In the genomic region with DNA sequence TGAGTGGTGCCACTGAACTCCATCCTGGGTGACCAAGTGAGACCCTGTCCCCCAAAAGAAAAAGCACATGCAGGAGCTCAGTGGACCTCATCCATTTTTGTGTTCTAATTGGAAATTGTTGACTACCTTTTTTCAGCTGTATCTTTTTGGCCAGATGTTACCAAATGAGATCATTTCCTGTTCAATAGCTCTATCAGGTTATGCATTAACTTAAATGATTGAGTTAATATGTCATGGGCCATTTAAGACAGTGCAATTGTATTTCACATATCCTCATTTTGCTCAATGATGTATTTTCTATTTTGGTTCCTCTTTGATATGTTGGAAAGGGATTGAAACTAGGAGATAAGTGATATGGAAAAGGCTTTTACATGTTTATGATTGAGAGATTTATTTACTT, we compare ENCODE assay signal across 20 cellular contexts. TPM values are rescaled to one million over a fixed set of nuclear protein-coding genes. Genes with fewer than 3 reads are reported as not detected.
A peak's percentile ranks its signal among the peaks of the same experiment; 100 is the strongest.
DNase-seq lines count a peak whose midpoint lies in the region; ATAC-seq, FAIRE-seq and TF ChIP-seq lines count a peak whose summit lies in the region.
"Had no signal": no experiment of that assay in that cellular context is flagged by ENCODE, and none has a peak within 500 bp of the region (broad histone marks: within the 10 kb centered on the region; RNA-seq: fewer than 3 reads in every experiment).

No MANE protein-coding gene starts in this region.

- peak; percentile 32 for FAIRE-seq in D721Med (lab: Jason Lieb, UNC)
- peak; percentile 97 for FAIRE-seq in GM19239 (lab: Jason Lieb, UNC)
- FAIRE-seq: A549 had no signal

- 0 out of 2 replicates have a peak, but pooled peaks cover 3% of the 10 kb centered on the region for H3F3A ChIP-seq in GM23338 (replicated peaks; ENCODE audit: low read depth)

- H3K27me3 Mint-ChIP-seq in GM23338 (ENCODE audit: insufficient read depth, low read depth, poor library complexity), result peaks cover 5% of the 10 kb centered on the region

- H3K9me3 Mint-ChIP-seq in GM23338, result peaks cover 7% of the 10 kb centered on the region; the same call in 2 of the 3 replicates

- TF ChIP-seq POLR2A in tibial nerve (IDR thresholded peaks at IDR 0.05), result no peak

- no peaks in the 10 kb centered on the region for H3K4me1 ChIP-seq in tibial nerve
- H3K4me1 ChIP-seq in GM23338 (ENCODE audit: insufficient read depth), result peaks cover 6% of the 10 kb centered on the region; the same call in 1 of the 2 replicates
- H3K4me1 ChIP-seq: A549, breast epithelium, parathyroid adenoma had no signal

- H3K27ac Mint-ChIP-seq in GM23338, result no peak overlapping the region
- H3K27ac Mint-ChIP-seq: CD8-positive, alpha-beta T cell had no signal

- H3K27ac ChIP-seq in tibial nerve (no peak overlapping the region), GM23338 (ENCODE audit: low read depth) (no peak overlapping the region)
- H3K27ac ChIP-seq: A549, breast epithelium, parathyroid adenoma had no signal

- no peaks in the 10 kb centered on the region for H3K79me2 ChIP-seq in GM23338 (replicated peaks; ENCODE audit: insufficient read depth)
- H3K79me2 ChIP-seq: parathyroid adenoma had no signal

- no peak overlapping the region for H2AFZ ChIP-seq in GM23338
- H2AFZ ChIP-seq: parathyroid adenoma had no signal

- no peak for TF ChIP-seq EP300 in tibial nerve (IDR thresholded peaks at IDR 0.05)

- TF ChIP-seq CTCF in D721Med (IDR thresholded peaks at IDR 0.05; ENCODE audit: insufficient read depth, missing control alignments), result no peak
- TF ChIP-seq CTCF in tibial nerve (IDR thresholded peaks at IDR 0.05), result no peak
- TF ChIP-seq CTCF in GM23338 (conservative IDR thresholded peaks at IDR 0.05; ENCODE audit: low read depth in 2 of 2), result no peak

- no peak overlapping the region for H3K4me3 Mint-ChIP-seq in GM23338
- H3K4me3 Mint-ChIP-seq: CD8-positive, alpha-beta T cell; T-helper 1 cell treated with Interleukin-12 subunit alpha and Interleukin-12 subunit beta and Interleukin-4 antibody, amounts not matched to agents 30 μg/mL and 1 μg/mL, for 36 hours had no signal

- DNase-seq in D721Med (ENCODE audit: insufficient read length, low spot score) (no peak), GM19239 (ENCODE audit: insufficient read length, low spot score) (no peak), tibial nerve (ENCODE audit: low spot score in 2 of 2) (no peak), GM23338 (ENCODE audit: low spot score) (no peak), NCI-H1436 (lab: John Stamatoyannopoulos, UW) (no peak)
- DNase-seq in NK-92 treated with Interleukin-12 subunit alpha and Interleukin-12 subunit beta, amount 100 ng/mL, for 24 hours (lab: John Stamatoyannopoulos, UW), result no peak
- DNase-seq: activated CD4-positive, CD25-positive, alpha-beta regulatory T cell treated with anti-CD3 and anti-CD28 coated beads, Interleukin-2, amount 50 U/mL, for 72 hours; activated CD8-positive, alpha-beta memory T cell treated with anti-CD3 and anti-CD28 coated beads, Interleukin-2, amount 50 U/mL, for 48 hours; activated naive CD4-positive, alpha-beta T cell treated with anti-CD3 and anti-CD28 coated beads, Interleukin-2, amount 50 U/mL, for 16 hours; CD8-positive, alpha-beta T cell; EL; NCI-H1436 treated with DMSO at 0.1 percent for 48 hours; NCI-H2227 treated with DMSO at 0.1 percent for 48 hours had no signal

- H3K4me1 Mint-ChIP-seq in GM23338, result peaks cover 4% of the 10 kb centered on the region; the same call in 2 of the 3 replicates

- H3K27me3 ChIP-seq in tibial nerve (no peaks in the 10 kb centered on the region), GM23338 (ENCODE audit: insufficient read depth) (no peaks in the 10 kb centered on the region)
- H3K27me3 ChIP-seq: breast epithelium had no signal

- H3K4me2 ChIP-seq in GM23338, result no peak overlapping the region
- H3K4me2 ChIP-seq: A549 had no signal

- ATAC-seq in HG02798 (IDR thresholded peaks at IDR 0.05; ENCODE audit: poor library complexity, unreplicated experiment) (peak; percentile 55), HG03565 (IDR thresholded peaks at IDR 0.05; ENCODE audit: unreplicated experiment) (peak; percentile 44), GM23338 (no peak)
- ATAC-seq: A549; CD8-positive, alpha-beta T cell had no signal

- H3K9me2 ChIP-seq in GM23338 (ENCODE audit: insufficient read depth), result no peaks in the 10 kb centered on the region

- peaks cover 0 to 17% (median 6%) of the 10 kb centered on the region in 4 donors for H3K9me3 ChIP-seq in tibial nerve
- H3K9me3 ChIP-seq: A549 had no signal

- H3K4me3 ChIP-seq in tibial nerve (no peak overlapping the region), GM23338 (no peak overlapping the region)
- H3K4me3 ChIP-seq: A549, breast epithelium had no signal

- peaks cover 4% of the 10 kb centered on the region; the same call in 2 of the 3 replicates for H3K36me3 Mint-ChIP-seq in GM23338 (ENCODE audit: low read depth)

- H3K36me3 ChIP-seq in tibial nerve (peaks cover 0 to 8% (median 0%) of the 10 kb centered on the region in 3 donors), GM23338 (ENCODE audit: insufficient read depth) (no peaks in the 10 kb centered on the region)
- H3K36me3 ChIP-seq: breast epithelium had no signal

- H4K20me1 ChIP-seq in GM23338 (replicated peaks; ENCODE audit: insufficient read depth), result no peaks in the 10 kb centered on the region

TF ChIP-seq in GM23338, 12 proteins besides CTCF, POLR2A, EP300 and RAD21:
- TF ChIP-seq, protein P1, sequence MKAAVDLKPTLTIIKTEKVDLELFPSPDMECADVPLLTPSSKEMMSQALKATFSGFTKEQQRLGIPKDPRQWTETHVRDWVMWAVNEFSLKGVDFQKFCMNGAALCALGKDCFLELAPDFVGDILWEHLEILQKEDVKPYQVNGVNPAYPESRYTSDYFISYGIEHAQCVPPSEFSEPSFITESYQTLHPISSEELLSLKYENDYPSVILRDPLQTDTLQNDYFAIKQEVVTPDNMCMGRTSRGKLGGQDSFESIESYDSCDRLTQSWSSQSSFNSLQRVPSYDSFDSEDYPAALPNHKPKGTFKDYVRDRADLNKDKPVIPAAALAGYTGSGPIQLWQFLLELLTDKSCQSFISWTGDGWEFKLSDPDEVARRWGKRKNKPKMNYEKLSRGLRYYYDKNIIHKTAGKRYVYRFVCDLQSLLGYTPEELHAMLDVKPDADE (IDR thresholded peaks at IDR 0.05), result no peak
- no peak for TF ChIP-seq EZH2 (IDR thresholded peaks at IDR 0.05; ENCODE audit: low read depth, unreplicated experiment)
- no peak for TF ChIP-seq ZNF331 (CRISPR knock-in tag; IDR thresholded peaks at IDR 0.05; ENCODE audit: low read depth)
- no peak for TF ChIP-seq EZH2phosphoT487 (IDR thresholded peaks at IDR 0.05; ENCODE audit: unreplicated experiment)
- TF ChIP-seq NANOG (IDR thresholded peaks at IDR 0.05; ENCODE audit: borderline replicate concordance), result no peak

RNA-seq across cellular contexts. Expression of a gene that starts 26.2 kb away (rescaled TPM):
- total RNA-seq in tibial nerve, result 1 to 10 TPM in 2 of 4 donors, under 1 TPM in 2; 0.30 to 2.2 (median 1.0) TPM
- 2.7 and 3.7 TPM in 2 replicates for total RNA-seq in GM23338 (2014; rRNA removed; shearing (Covaris generic))
- 1.8 and 2.2 TPM in 2 replicates for polyA plus RNA-seq in GM23338 (2016; fragmentation: Nextera tagmentation; extraction: Ambion mirVana)
- total RNA-seq: fibroblast of lung had no signal
- polyA plus RNA-seq: fibroblast of lung had no signal
